Comparison of ENCODE assay signal across 8 cellular contexts in the genomic region with DNA sequence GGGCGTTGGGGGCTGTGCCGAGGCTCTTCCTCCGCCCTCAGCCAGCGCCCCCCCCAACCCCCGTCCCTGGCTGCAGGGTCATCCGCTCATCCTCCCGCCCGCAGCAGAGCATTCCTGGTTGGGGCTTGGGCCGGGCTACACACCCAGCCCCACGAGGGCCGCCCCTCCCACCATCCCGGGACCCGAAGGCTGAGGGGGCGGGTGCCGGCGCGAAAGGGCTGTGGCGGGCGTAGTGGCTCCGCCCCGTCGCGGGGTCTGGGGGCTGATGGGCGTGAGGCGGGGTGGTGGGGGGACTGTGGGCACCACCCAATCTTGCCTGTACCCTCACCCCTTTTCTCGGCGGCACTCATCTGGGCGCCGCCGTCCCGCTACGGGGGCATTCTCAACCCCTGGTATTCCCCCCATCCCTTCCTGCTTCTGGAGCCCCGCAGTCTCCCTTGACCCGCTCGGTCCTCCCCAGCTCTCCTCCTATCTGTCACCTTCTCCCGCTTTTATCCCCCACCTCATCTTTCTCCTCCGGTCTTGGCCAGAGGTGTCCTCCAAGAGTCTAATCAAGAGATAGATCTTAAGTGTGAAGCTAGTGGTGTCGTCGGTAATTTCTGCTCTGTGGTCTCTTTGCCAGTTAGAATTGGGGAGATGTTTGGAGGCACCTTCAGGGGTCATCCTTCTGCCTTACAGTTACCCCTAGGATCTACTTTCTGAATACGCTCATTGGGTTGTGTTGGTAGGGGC. TPM values are rescaled to one million over a fixed set of nuclear protein-coding genes. Genes with fewer than 3 reads are reported as not detected.
DNase-seq lines count a peak whose midpoint lies in the region; ATAC-seq and TF ChIP-seq lines count a peak whose summit lies in the region.

No MANE protein-coding gene starts in this region.

- intact Hi-C loops in lower lobe of right lung (cut with DNase I), result no loop called here

- ATAC-seq in GM19452 (IDR thresholded peaks at IDR 0.05; ENCODE audit: unreplicated experiment) (peak; percentile 28), HG03439 (IDR thresholded peaks at IDR 0.05; ENCODE audit: unreplicated experiment) (peak; percentile 41), lower lobe of right lung (peak; percentile 55 to 74)
- peak; percentile 35 for ATAC-seq in stimulated activated naive CD8-positive, alpha-beta T cell treated with anti-CD3 and anti-CD28 coated beads, Interleukin-15, amount 100 ng/mL, for 72 hours

- H3K9me3 ChIP-seq in DOHH2 (ENCODE audit: control insufficient read depth, insufficient read depth, low read length) (no peaks in the 10 kb centered on the region), SK-N-MC (ENCODE audit: low read depth, low read length) (no peaks in the 10 kb centered on the region), lower lobe of right lung (no peaks in the 10 kb centered on the region)

- no peaks in the 10 kb centered on the region for H3K9me2 ChIP-seq in DOHH2 (replicated peaks; ENCODE audit: control insufficient read depth, low read length)

- H3K27me3 ChIP-seq in DOHH2 (ENCODE audit: control insufficient read depth, low read length) (no peaks in the 10 kb centered on the region), lower lobe of right lung (ENCODE audit: low read depth) (no peaks in the 10 kb centered on the region)

- H3F3A ChIP-seq in DOHH2 (ENCODE audit: control insufficient read depth, insufficient read depth), result peaks cover 4% of the 10 kb centered on the region; the same call in 1 of the 2 replicates

- peak overlapping the region; percentile 85 to 90 for H3K4me3 Mint-ChIP-seq in stimulated activated naive CD8-positive, alpha-beta T cell treated with anti-CD3 and anti-CD28 coated beads, Interleukin-15, amount 100 ng/mL, for 72 hours

- no peaks in the 10 kb centered on the region for H4K20me1 ChIP-seq in DOHH2 (ENCODE audit: control insufficient read depth, insufficient read depth, low read depth, low read length)

- peak overlapping the region; percentile 89 for H3K4me2 ChIP-seq in DOHH2 (ENCODE audit: low read length)

- peaks cover 35% of the 10 kb centered on the region for H3K4me1 Mint-ChIP-seq in stimulated activated naive CD8-positive, alpha-beta T cell treated with anti-CD3 and anti-CD28 coated beads, Interleukin-15, amount 100 ng/mL, for 72 hours

- no peak for DNase-seq in SK-N-MC (ENCODE audit: low read depth, low spot score)
- DNase-seq in dedifferentiated amniotic fluid mesenchymal stem cell (ENCODE audit: extremely low spot score), result peak; percentile 58
- DNase-seq in lower lobe of right lung, result no peak
- DNase-seq in stimulated activated naive CD8-positive, alpha-beta T cell treated with anti-CD3 and anti-CD28 coated beads, Interleukin-15, amount 100 ng/mL, for 72 hours, result no peak
- no peak for DNase-seq in NCI-H1048 (lab: John Stamatoyannopoulos, UW)

- peak overlapping the region; percentile 85 to 93 for H3K27ac Mint-ChIP-seq in stimulated activated naive CD8-positive, alpha-beta T cell treated with anti-CD3 and anti-CD28 coated beads, Interleukin-15, amount 100 ng/mL, for 72 hours

- H3K27me3 Mint-ChIP-seq in stimulated activated naive CD8-positive, alpha-beta T cell treated with anti-CD3 and anti-CD28 coated beads, Interleukin-15, amount 100 ng/mL, for 72 hours, result peaks cover 11% of the 10 kb centered on the region

- no peak for TF ChIP-seq CTCF in DOHH2 (IDR thresholded peaks at IDR 0.05; ENCODE audit: low read depth, low read length, poor library complexity, severe bottlenecking)
- TF ChIP-seq CTCF in lower lobe of right lung (IDR thresholded peaks at IDR 0.05), result no peak

- peaks cover 13% of the 10 kb centered on the region for H3K4me1 ChIP-seq in DOHH2 (ENCODE audit: control insufficient read depth, low read length)
- peaks cover 16% of the 10 kb centered on the region for H3K4me1 ChIP-seq in lower lobe of right lung

- H3K4me3 ChIP-seq in DOHH2 (ENCODE audit: low read length) (peak overlapping the region; percentile 94), SK-N-MC (peak overlapping the region; percentile 92), lower lobe of right lung (peak overlapping the region; percentile 89)

- H3K79me2 ChIP-seq in DOHH2 (ENCODE audit: control insufficient read depth, low read length), result peaks cover 2% of the 10 kb centered on the region; the same call in 1 of the 2 replicates

- H3K9me3 Mint-ChIP-seq in stimulated activated naive CD8-positive, alpha-beta T cell treated with anti-CD3 and anti-CD28 coated beads, Interleukin-15, amount 100 ng/mL, for 72 hours, result no peaks in the 10 kb centered on the region

- H3K36me3 ChIP-seq in DOHH2 (ENCODE audit: control insufficient read depth, low read length) (no peaks in the 10 kb centered on the region; the same call in 1 of the 2 replicates), SK-N-MC (ENCODE audit: insufficient read depth, low read length) (no peaks in the 10 kb centered on the region), lower lobe of right lung (no peaks in the 10 kb centered on the region)

- H3K27ac ChIP-seq in DOHH2 (ENCODE audit: low read depth, low read length), result no peak overlapping the region
- H3K27ac ChIP-seq in SK-N-MC, result no peak overlapping the region
- H3K27ac ChIP-seq in lower lobe of right lung, result peak overlapping the region; percentile 98

- peak overlapping the region; percentile 75 for H3K9ac ChIP-seq in SK-N-MC (ENCODE audit: insufficient read length)

RNA-seq across cellular contexts. Expression of a gene that starts 1.6 kb away (rescaled TPM):
- total RNA-seq in lower lobe of right lung, result 35.3 TPM
